1 cellular context compared by ENCODE assay signal in the genomic region with DNA sequence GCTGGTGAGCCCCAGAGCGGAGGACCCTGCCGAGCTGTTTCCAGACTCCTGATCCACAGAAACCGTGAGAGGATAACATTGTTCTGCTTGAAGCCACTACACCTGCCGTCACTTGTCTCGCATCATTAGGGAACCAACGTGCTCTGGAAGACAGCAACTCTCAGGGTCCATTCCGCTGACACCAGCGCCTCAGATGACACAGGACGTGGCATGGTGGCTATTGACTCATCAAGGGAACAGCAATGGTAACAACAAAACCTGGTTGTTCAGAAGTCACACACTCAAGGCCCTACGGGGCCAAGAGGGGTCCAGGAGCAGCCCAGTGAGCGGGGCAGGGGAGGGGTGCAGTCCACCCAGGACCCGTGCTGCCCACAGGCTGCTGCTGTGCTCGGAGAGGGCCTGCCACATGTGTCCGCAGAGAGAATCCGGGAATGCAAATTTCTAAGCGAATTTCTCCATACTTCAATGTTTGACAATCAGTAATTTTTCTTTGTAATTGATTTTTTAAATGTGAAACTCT.
TF ChIP-seq lines count a peak whose summit lies in the region.

No MANE protein-coding gene starts in this region.

TF ChIP-seq in H1, 55 proteins besides CTCF, POLR2A, EP300 and RAD21:
- TF ChIP-seq CHD7 (IDR thresholded peaks at IDR 0.05; ENCODE audit: insufficient replicate concordance, low read length), result no peak
- no peak for TF ChIP-seq POU5F1 (IDR thresholded peaks at IDR 0.05; ENCODE audit: low read depth, low read length)
- TF ChIP-seq SIX5 (IDR thresholded peaks at IDR 0.05; ENCODE audit: low read depth, low read length), result no peak
- TF ChIP-seq NRF1 (IDR thresholded peaks at IDR 0.05; ENCODE audit: low read depth, low read length), result no peak
